8 cellular contexts compared by ENCODE assay signal in genomic region chr17:79391808-79392233, GRCh38.
DNase-seq lines count a peak whose midpoint lies in the region; ATAC-seq and TF ChIP-seq lines count a peak whose summit lies in the region.

No MANE protein-coding gene starts in this region.

- peaks cover 29 to 99% of the 10 kb centered on the region in 2 donors for H3K27me3 ChIP-seq in left lung

- no peaks in the 10 kb centered on the region for H3K9me3 ChIP-seq in left lung

- CTCF ChIA-PET in activated CD4-positive, alpha-beta T cell treated with anti-CD3 and anti-CD28 coated beads for 36 hours (lab: Charles Lee): interaction anchor here (0.6 to 4.2 kb wide), 30 partner anchors 9 to 1933 kb away, joined by 3 to 62 read pairs (median 4); no protein-coding TSS in a partner anchor

- in situ Hi-C loops in ACHN (cut with HindIII; ENCODE audit: low pct_ligation_motif_present, low pct_unique_long_range_greater_than_20kb, low sequenced_read_pairs): loop anchor here (25.0 kb wide), 1 partner anchor 205 kb away; no protein-coding TSS in a partner anchor

- H3K4me1 Mint-ChIP-seq in activated CD4-positive, alpha-beta T cell treated with anti-CD3 and anti-CD28 coated beads for 36 hours: no peaks in the 10 kb centered on the region

- H3K27ac ChIP-seq in left lung: no peak overlapping the region

- intact Hi-C loops in activated CD4-positive, alpha-beta T cell treated with anti-CD3 and anti-CD28 coated beads for 36 hours (cut with DNase I, micrococcal nuclease): loop anchor here (1.0 to 5.0 kb wide), 5 partner anchors 203 to 373 kb away; no protein-coding TSS in a partner anchor
- intact Hi-C loops in left lung (cut with DNase I): loop anchor here in 1 of 2 donors (5.0 kb wide), 1 partner anchor 305 kb away; no protein-coding TSS in a partner anchor

- H3K36me3 ChIP-seq in left lung: no peaks in the 10 kb centered on the region

- peak; percentile 61 for ATAC-seq in activated CD4-positive, alpha-beta T cell treated with anti-CD3 and anti-CD28 coated beads for 36 hours
- peak; percentile 76 for ATAC-seq in left lung
- no peak for ATAC-seq in GM18870 (IDR thresholded peaks at IDR 0.05; ENCODE audit: unreplicated experiment)

- POLR2A ChIA-PET in activated CD4-positive, alpha-beta T cell treated with anti-CD3 and anti-CD28 coated beads for 36 hours (lab: Charles Lee): interaction anchor here (0.6 kb wide), 1 partner anchor 437 kb away, joined by 5 read pairs; no protein-coding TSS in a partner anchor

- H3K27me3 Mint-ChIP-seq in activated CD4-positive, alpha-beta T cell treated with anti-CD3 and anti-CD28 coated beads for 36 hours: peaks cover 41% of the 10 kb centered on the region

- no peaks in the 10 kb centered on the region for H3K4me1 ChIP-seq in left lung

- DNase-seq in ACHN (peak; percentile 67), H4 (ENCODE audit: low spot score) (peak; percentile 66), NCI-H460 (ENCODE audit: extremely low read depth, low read depth) (peak; percentile 61), cerebellum (ENCODE audit: low spot score) (peak; percentile 89), left lung (peak; percentile 57 to 88)
- DNase-seq in activated CD4-positive, alpha-beta T cell treated with anti-CD3 and anti-CD28 coated beads for 36 hours: peak; percentile 80
- peak; percentile 46 to 65 for DNase-seq in stimulated activated CD4-positive, alpha-beta T cell treated with anti-CD3 and anti-CD28 coated beads, Interleukin-4, amount 100 ng/mL, for 48 hours (ENCODE audit: low read depth in 2 of 2)

- H3K27ac Mint-ChIP-seq in activated CD4-positive, alpha-beta T cell treated with anti-CD3 and anti-CD28 coated beads for 36 hours: no peak overlapping the region

- TF ChIP-seq CTCF in left lung (IDR thresholded peaks at IDR 0.05): peak; percentile 86 to 95

- no peaks in the 10 kb centered on the region for H3K36me3 Mint-ChIP-seq in activated CD4-positive, alpha-beta T cell treated with anti-CD3 and anti-CD28 coated beads for 36 hours (ENCODE audit: low read depth)

- H3K4me3 ChIP-seq in left lung: no peak overlapping the region

- no peak overlapping the region for H3K4me3 Mint-ChIP-seq in activated CD4-positive, alpha-beta T cell treated with anti-CD3 and anti-CD28 coated beads for 36 hours

- H3K9me3 Mint-ChIP-seq in activated CD4-positive, alpha-beta T cell treated with anti-CD3 and anti-CD28 coated beads for 36 hours (ENCODE audit: low read depth): no peaks in the 10 kb centered on the region
